22 cellular contexts compared by ENCODE assay signal in the genomic region with DNA sequence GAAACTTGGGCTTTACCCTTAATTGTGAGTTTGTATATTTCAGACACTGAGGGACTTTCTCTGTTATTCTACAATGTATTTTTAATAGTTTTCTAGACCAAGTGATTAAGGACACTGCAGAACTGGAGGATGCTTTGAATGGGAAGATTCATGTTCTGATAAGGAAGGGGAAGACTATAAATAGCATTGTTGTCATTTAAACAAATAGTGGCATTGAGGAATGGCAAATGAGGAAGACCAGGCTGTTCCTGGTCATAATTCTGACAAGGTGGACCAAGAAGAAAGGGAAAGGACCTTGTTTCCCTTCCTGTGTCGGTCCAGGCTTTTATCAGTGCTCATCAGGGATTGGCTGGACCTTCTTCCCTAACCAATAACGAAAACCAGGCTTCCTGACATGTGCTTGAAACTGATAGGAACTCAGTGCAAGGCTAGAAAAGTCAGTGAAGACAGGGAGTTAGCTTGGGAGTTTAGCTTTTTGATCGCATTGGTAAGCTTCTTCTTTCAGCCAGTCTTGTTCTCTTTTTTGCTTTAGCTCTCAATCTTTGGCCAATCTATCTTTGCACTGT.
A peak's percentile ranks its signal among the peaks of the same experiment; 100 is the strongest.
DNase-seq lines count a peak whose midpoint lies in the region; ATAC-seq, FAIRE-seq and TF ChIP-seq lines count a peak whose summit lies in the region.
"Had no signal": no experiment of that assay in that cellular context is flagged by ENCODE, and none has a peak within 500 bp of the region (broad histone marks: within the 10 kb centered on the region; RNA-seq: fewer than 3 reads in every experiment).

No MANE protein-coding gene starts in this region.

- H3K4me1 ChIP-seq in H1 (replicated peaks in 1 of 4; ENCODE audit: control insufficient read depth in 3 of 4, insufficient read depth in 4 of 4, low read length in 3 of 4) (no peaks in the 10 kb centered on the region), spleen (peaks cover 0 to 9% (median 1%) of the 10 kb centered on the region in 6 donors)
- H3K4me1 ChIP-seq: A549, BE2C, Caco-2, HAP-1 had no signal

- no peak overlapping the region for H3K56ac ChIP-seq in H1 (replicated peaks; ENCODE audit: insufficient read length, low read depth, low read length)

- peak; percentile 55 for DNase-seq in EH (ENCODE audit: low read depth)
- DNase-seq in LNCaP clone FGC (ENCODE audit: low read depth), result peak; percentile 73
- no peak for DNase-seq in H1 (ENCODE audit: low read depth in 1 of 2, low spot score in 2 of 2)
- DNase-seq in spleen, result no peak
- no peak for DNase-seq in dorsolateral prefrontal cortex
- DNase-seq in GOT3 (lab: John Stamatoyannopoulos, UW), result no peak
- DNase-seq: BE2C; Caco-2; CD4-positive, alpha-beta T cell; DMS 273 treated with DMSO at 0.1 percent for 48 hours; DMS79 treated with DMSO at 0.1 percent for 48 hours; MM.1S; NCI-H1048; NCI-H1417 treated with DMSO at 0.1 percent for 48 hours; NCI-H187; NCI-H446 had no signal

- intact Hi-C loops in spleen (cut with DNase I; ENCODE audit: low total_unique reads) (no loop called here), dorsolateral prefrontal cortex (cut with DNase I) (no loop called here)

- no peak overlapping the region for H3K4me2 ChIP-seq in H1 (ENCODE audit: insufficient read depth in 1 of 2, low read depth in 2 of 2, low read length in 2 of 2)
- H3K4me2 ChIP-seq: A549 had no signal

- FAIRE-seq in H1 (lab: Jason Lieb, UNC), result no peak
- FAIRE-seq: A549, GM12891, RCC 7860 had no signal

- H2BK15ac ChIP-seq in H1 (ENCODE audit: low read length), result no peak overlapping the region

- 82% methylated on average over 3 of the region's 3 CpGs; no CpG with 5 or more reads in 1 of the 2 experiments for WGBS in H1 (ENCODE audit: extremely low coverage in 1 of 2, insufficient coverage in 1 of 2, insufficient read length in 1 of 2, insufficient replicate concordance in 2 of 2, low coverage in 1 of 2, low lambda C conversion rate in 2 of 2, missing lambda C conversion rate in 1 of 2), 2 experiments
- 11 to 23% (median 19%) methylated on average over 3 of the region's 3 CpGs for WGBS in spleen, 5 donors

- H3K27ac ChIP-seq in H1 (ENCODE audit: low read depth, low read length) (no peak overlapping the region), spleen (peak overlapping the region; percentile 11 to 72 (median 56)), dorsolateral prefrontal cortex (no peak overlapping the region)
- H3K27ac ChIP-seq: A549 had no signal

- no peak overlapping the region for H4K8ac ChIP-seq in H1 (ENCODE audit: extremely low read depth, insufficient read depth, low read length)

- H3K27me3 ChIP-seq in H1 (replicated peaks in 1 of 4; ENCODE audit: control insufficient read depth in 3 of 4, extremely low read depth in 1 of 4, insufficient read depth in 3 of 4, low read length in 3 of 4) (no peaks in the 10 kb centered on the region), spleen (replicated peaks in 1 of 7) (no peaks in the 10 kb centered on the region), dorsolateral prefrontal cortex (peaks cover 0 to 5% (median 0%) of the 10 kb centered on the region in 45 donors)

- H2AFZ ChIP-seq in H1 (ENCODE audit: low read length), result 0 out of 2 replicates have a peak overlapping the region, but pooled peaks have one; percentile 3

- H2AK5ac ChIP-seq in H1 (ENCODE audit: low read depth, low read length), result no peak overlapping the region

- H3K14ac ChIP-seq in H1 (ENCODE audit: insufficient read length), result no peak overlapping the region

- no peak overlapping the region for H4K91ac ChIP-seq in H1 (replicated peaks; ENCODE audit: insufficient read length, low read length)

- CTCF ChIA-PET in H1 (lab: Charles Lee; ENCODE audit: partially characterized antibody), result interaction anchor here (0.6 to 1.4 kb wide), 4 partner anchors 15 to 81 kb away, joined by 3 to 5 read pairs (median 3); no protein-coding TSS in a partner anchor

- ATAC-seq in HG03457 (IDR thresholded peaks at IDR 0.05; ENCODE audit: unreplicated experiment), result no peak
- ATAC-seq: A549, Right ventricle myocardium inferior had no signal

- H2BK120ac ChIP-seq in H1 (replicated peaks; ENCODE audit: low read depth, low read length), result no peak overlapping the region

- no peak overlapping the region for H4K5ac ChIP-seq in H1 (ENCODE audit: insufficient read length, low read depth, low read length)

- no peak overlapping the region for H2BK20ac ChIP-seq in H1 (ENCODE audit: low read length)

- no peak overlapping the region for H3K9ac ChIP-seq in H1 (replicated peaks in 1 of 4; ENCODE audit: extremely low read depth in 1 of 4, low read depth in 3 of 4, low read length in 3 of 4)

- POLR2A ChIA-PET in H1 (lab: Charles Lee; ENCODE audit: partially characterized antibody), result interaction anchor here (0.6 kb wide), 1 partner anchor 190 kb away, joined by 3 read pairs; no protein-coding TSS in a partner anchor

- no peak overlapping the region for H2BK5ac ChIP-seq in H1 (ENCODE audit: low read depth, low read length)

- no peak for TF ChIP-seq CTCF in LNCaP clone FGC (IDR thresholded peaks at IDR 0.05; ENCODE audit: control insufficient read depth, extremely low read depth, insufficient read depth)
- TF ChIP-seq CTCF in H1 (IDR thresholded peaks at IDR 0.05; ENCODE audit: control extremely low read depth in 1 of 3, insufficient read depth in 1 of 3, low read depth in 1 of 3, low read length in 3 of 3), result no peak
- TF ChIP-seq CTCF in spleen (IDR thresholded peaks at IDR 0.05 in 8 of 11, conservative IDR thresholded peaks at IDR 0.05 in 3 of 11), result no peak
- TF ChIP-seq CTCF in dorsolateral prefrontal cortex (IDR thresholded peaks at IDR 0.05 in 54 of 56, conservative IDR thresholded peaks at IDR 0.05 in 2 of 56; ENCODE audit: low read depth in 1 of 56, partially characterized antibody in 56 of 56), result no peak

- H3K4me3 ChIP-seq in LNCaP clone FGC (ENCODE audit: low read depth, low read length) (no peak overlapping the region), H1 (ENCODE audit: extremely low read depth in 1 of 4, insufficient read depth in 2 of 4, low read depth in 3 of 4, low read length in 4 of 4) (no peak overlapping the region), spleen (no peak overlapping the region), dorsolateral prefrontal cortex (no peak overlapping the region)
- H3K4me3 ChIP-seq: A549, HAP-1 had no signal

- H3K23ac ChIP-seq in H1 (ENCODE audit: insufficient read length), result no peak overlapping the region

- TF ChIP-seq POLR2A in H1 (IDR thresholded peaks at IDR 0.05; ENCODE audit: control extremely low read depth in 1 of 2, low read depth in 2 of 2, low read length in 2 of 2) (no peak), spleen (IDR thresholded peaks at IDR 0.05) (no peak)

- H3K23me2 ChIP-seq in H1 (ENCODE audit: low read depth, low read length), result no peaks in the 10 kb centered on the region; the same call in 1 of the 2 replicates

- no peak overlapping the region for H2BK12ac ChIP-seq in H1 (ENCODE audit: low read depth, low read length)

- no peak overlapping the region for H3K18ac ChIP-seq in H1 (ENCODE audit: extremely low read depth, low read length)

- H3K79me2 ChIP-seq in H1 (ENCODE audit: control insufficient read depth in 1 of 2, insufficient read depth in 2 of 2, low read length in 2 of 2), result no peaks in the 10 kb centered on the region

- no peak for TF ChIP-seq RAD21 in H1 (IDR thresholded peaks at IDR 0.05 in 1 of 2, conservative IDR thresholded peaks at IDR 0.05 in 1 of 2; ENCODE audit: low read depth in 2 of 2, low read length in 2 of 2)

- H3K9me3 ChIP-seq in H1 (ENCODE audit: insufficient read depth in 2 of 2, low read depth in 1 of 2, low read length in 1 of 2), result no peaks in the 10 kb centered on the region
- no peaks in the 10 kb centered on the region for H3K9me3 ChIP-seq in spleen
- H3K9me3 ChIP-seq: A549, BE2C, Caco-2, HAP-1 had no signal

- no peak overlapping the region for H3K4ac ChIP-seq in H1 (replicated peaks; ENCODE audit: insufficient read length, low read depth, low read length)

- TF ChIP-seq EP300 in H1 (IDR thresholded peaks at IDR 0.05; ENCODE audit: borderline replicate concordance in 1 of 2, low read depth in 2 of 2, low read length in 2 of 2), result no peak

- H4K20me1 ChIP-seq in H1 (replicated peaks in 1 of 2; ENCODE audit: control insufficient read depth in 1 of 2, insufficient read depth in 2 of 2, low read length in 2 of 2), result no peaks in the 10 kb centered on the region

- H3K36me3 ChIP-seq in H1 (ENCODE audit: control insufficient read depth in 2 of 4, insufficient read depth in 4 of 4, low read length in 3 of 4), result no peaks in the 10 kb centered on the region
- H3K36me3 ChIP-seq in spleen, result no peaks in the 10 kb centered on the region
- H3K36me3 ChIP-seq: BE2C, HAP-1 had no signal

- H3K79me1 ChIP-seq in H1 (ENCODE audit: low read depth, low read length), result no peaks in the 10 kb centered on the region

TF ChIP-seq in H1, 55 proteins besides CTCF, POLR2A, EP300 and RAD21:
- TF ChIP-seq SP4 (IDR thresholded peaks at IDR 0.05; ENCODE audit: low read length) (no peak), TBP (IDR thresholded peaks at IDR 0.05; ENCODE audit: low read depth, low read length) (no peak), JUND (IDR thresholded peaks at IDR 0.05; ENCODE audit: low read length) (no peak), RFX5 (IDR thresholded peaks at IDR 0.05; ENCODE audit: borderline replicate concordance, low read depth, low read length) (no peak)

Comparison
In these comparisons a context has a peak if more than half of its experiments do, and no peak if none do; other contexts are left out.
1. DNase-seq: peak in EH (single experiment) and LNCaP clone FGC (single experiment); none in H1 (0 of 2), spleen (single experiment), dorsolateral prefrontal cortex (0 of 10) and GOT3 (single experiment).
2. H3K27ac ChIP-seq: peak in spleen (8 of 8); none in H1 (single experiment) and dorsolateral prefrontal cortex (0 of 59).